Comparison of ENCODE assay signal across 8 cellular contexts in genomic region chr15:60568301-60568742, GRCh38.
A peak's percentile ranks its signal among the peaks of the same experiment; 100 is the strongest.
DNase-seq lines count a peak whose midpoint lies in the region; ATAC-seq and FAIRE-seq lines count a peak whose summit lies in the region.

No MANE protein-coding gene starts in this region.

- FAIRE-seq in GM18507 (lab: Jason Lieb, UNC): peak; percentile 100

- ATAC-seq in GM21515 (IDR thresholded peaks at IDR 0.05; ENCODE audit: unreplicated experiment) (peak; percentile 87), HG03457 (IDR thresholded peaks at IDR 0.05; ENCODE audit: unreplicated experiment) (peak; percentile 83)

- DNase-seq in GM18507 (ENCODE audit: extremely low spot score, insufficient read length, low read depth): no peak
- peak; percentile 21 for DNase-seq in iPS-NIHi11 (ENCODE audit: low spot score)
- no peak for DNase-seq in NK-92 treated with Interleukin-12 subunit alpha and Interleukin-12 subunit beta, amount 100 ng/mL, for 24 hours (lab: John Stamatoyannopoulos, UW)
- DNase-seq in middle frontal gyrus (ENCODE audit: extremely low spot score, low spot score): no peak
- DNase-seq in DMS53 treated with DMSO at 0.1 percent for 48 hours (lab: John Stamatoyannopoulos, UW; ENCODE audit: unreplicated experiment): no peak
- DNase-seq in NCI-H446 (lab: John Stamatoyannopoulos, UW): no peak
